In the genomic region with DNA sequence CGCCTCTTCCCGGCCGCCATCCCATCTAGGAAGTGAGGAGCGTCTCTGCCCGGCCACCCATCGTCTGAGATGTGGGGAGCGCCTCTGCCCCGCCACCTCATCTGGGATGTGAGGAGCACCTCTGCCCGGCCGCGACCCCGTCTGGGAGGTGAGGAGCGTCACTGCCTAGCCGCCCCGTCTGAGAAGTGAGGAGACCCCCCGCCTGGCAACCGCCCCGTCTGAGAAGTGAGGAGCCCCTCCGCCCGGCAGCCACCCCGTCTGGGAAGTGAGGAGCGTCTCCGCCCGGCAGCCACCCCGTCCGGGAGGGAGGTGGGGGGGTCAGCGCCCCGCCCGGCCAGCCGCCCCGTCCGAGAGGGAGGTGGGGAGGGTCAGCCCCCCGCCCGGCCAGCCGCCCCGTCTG, we compare ENCODE assay signal across 2 cellular contexts. TPM values are rescaled to one million over a fixed set of nuclear protein-coding genes. Genes with fewer than 3 reads are reported as not detected.
DNase-seq lines count a peak whose midpoint lies in the region; ATAC-seq, FAIRE-seq and TF ChIP-seq lines count a peak whose summit lies in the region.
"Not testable (repeated sequence)": the region's sequence is repeated elsewhere in the genome, so short reads cannot be mapped to it uniquely, and the experiment has no call there.

No MANE protein-coding gene starts in this region.

- peaks cover 11% of the 10 kb centered on the region for H3K36me3 Mint-ChIP-seq in glutamatergic neuron (ENCODE audit: unreplicated experiment)

- not testable (repeated sequence) for H3K9me3 ChIP-seq in K562 (replicated peaks; ENCODE audit: control insufficient read depth, insufficient read depth, low read depth, low read length)

- peak overlapping the region; percentile 85 for H3K27ac Mint-ChIP-seq in glutamatergic neuron (ENCODE audit: unreplicated experiment)

- H3K9me3 Mint-ChIP-seq in glutamatergic neuron (ENCODE audit: unreplicated experiment): not testable (repeated sequence)

- not testable (repeated sequence) for BruUV-seq in K562 (replicated peaks; lab: Mats Ljungman, UMichigan)

- intact Hi-C loops in K562 (cut with micrococcal nuclease): not testable (repeated sequence)

- CTCF ChIA-PET in K562 (lab: Yijun Ruan, JAX; ENCODE audit: low intra/inter-chr PET ratio): not testable (repeated sequence)

- FAIRE-seq in K562 (lab: Jason Lieb, UNC): not testable (repeated sequence)

- not testable (repeated sequence) for H4K20me1 ChIP-seq in K562 (replicated peaks; ENCODE audit: control insufficient read depth, insufficient read depth, low read length)

- H3K27me3 ChIP-seq in K562 (ENCODE audit: control insufficient read depth in 2 of 2, insufficient read depth in 2 of 2, low read length in 2 of 2): not testable (repeated sequence)

- peak overlapping the region; percentile 49 for H3K4me3 Mint-ChIP-seq in glutamatergic neuron (ENCODE audit: unreplicated experiment)

- not testable (repeated sequence) for DNase-seq in K562 (ENCODE audit: extremely low read depth in 1 of 4, low spot score in 3 of 4); glutamatergic neuron

- not testable (repeated sequence) for H3K27me3 Mint-ChIP-seq in glutamatergic neuron (ENCODE audit: unreplicated experiment)

- TF ChIP-seq CTCF in K562 (IDR thresholded peaks at IDR 0.05 in 2 of 3, conservative IDR thresholded peaks at IDR 0.05 in 1 of 3; ENCODE audit: insufficient read depth in 2 of 3, low read depth in 1 of 3, low read length in 3 of 3); glutamatergic neuron (IDR thresholded peaks at IDR 0.05; ENCODE audit: partially characterized antibody, unreplicated experiment): not testable (repeated sequence)

- in situ Hi-C loops in K562 (cut with MboI): not testable (repeated sequence)

- H3K36me3 ChIP-seq in K562 (ENCODE audit: control insufficient read depth, insufficient read depth, low read length): not testable (repeated sequence)

- POLR2A ChIA-PET in K562 (lab: Yijun Ruan, JAX): not testable (repeated sequence)

- H3K9ac ChIP-seq in K562 (ENCODE audit: insufficient read depth in 1 of 2, low read depth in 2 of 2, low read length in 2 of 2): not testable (repeated sequence)

- not testable (repeated sequence) for H3K4me1 Mint-ChIP-seq in glutamatergic neuron (ENCODE audit: low read depth, unreplicated experiment)

- H3K79me2 ChIP-seq in K562 (ENCODE audit: control insufficient read depth, insufficient read depth, low read length): not testable (repeated sequence)

- H3K27ac ChIP-seq in K562 (ENCODE audit: extremely low read depth, low read depth, low read length): not testable (repeated sequence)

- not testable (repeated sequence) for H3K4me3 ChIP-seq in K562

- ATAC-seq in K562: not testable (repeated sequence)

- not testable (repeated sequence) for TF ChIP-seq POLR2A in K562 (conservative IDR thresholded peaks at IDR 0.05)

- not testable (repeated sequence) for H2AFZ ChIP-seq in K562 (ENCODE audit: low read depth, low read length)

- 40% methylated on average over 10 of the region's 36 CpGs for WGBS in K562 (ENCODE audit: insufficient coverage, low coverage, missing lambda C conversion rate)

- not testable (repeated sequence) for TF ChIP-seq RAD21 in K562 (CRISPR knock-in tag; conservative IDR thresholded peaks at IDR 0.05 in 1 of 2, IDR thresholded peaks at IDR 0.05 in 1 of 2)

- H3K4me1 ChIP-seq in K562 (replicated peaks in 1 of 2; ENCODE audit: control insufficient read depth in 2 of 2, insufficient read depth in 2 of 2, low read length in 2 of 2): peaks cover 10 to 24% of the 10 kb centered on the region in 2 experiments; a peak in 4 of 5 replicates

- not testable (repeated sequence) for H3K9me1 ChIP-seq in K562 (ENCODE audit: control insufficient read depth, insufficient read depth, low read length)

- TF ChIP-seq EP300 in K562 (IDR thresholded peaks at IDR 0.05; ENCODE audit: low read length): not testable (repeated sequence)

- H3K4me2 ChIP-seq in K562 (ENCODE audit: insufficient read depth, low read length): not testable (repeated sequence)

TF ChIP-seq in K562, 482 proteins besides CTCF, POLR2A, EP300 and RAD21:
- TF ChIP-seq, protein P1, sequence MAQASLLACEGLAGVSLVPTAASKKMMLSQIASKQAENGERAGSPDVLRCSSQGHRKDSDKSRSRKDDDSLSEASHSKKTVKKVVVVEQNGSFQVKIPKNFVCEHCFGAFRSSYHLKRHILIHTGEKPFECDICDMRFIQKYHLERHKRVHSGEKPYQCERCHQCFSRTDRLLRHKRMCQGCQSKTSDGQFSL (CRISPR knock-in tag; IDR thresholded peaks at IDR 0.05): 0 out of 2 replicates have a peak, but pooled peaks have one; percentile 38
- TF ChIP-seq, protein P1 (tag; IDR thresholded peaks at IDR 0.05): not testable (repeated sequence)

RNA-seq across cellular contexts. Expression of a gene that starts 59.7 kb away (rescaled TPM):
- 22.1 and 27.2 TPM in 2 replicates for total RNA-seq in K562 (2011; cell fraction: chromatin; rRNA removed; ENCODE audit: low replicate concordance)
- total RNA-seq in K562 (2011; cell fraction: nucleolus; rRNA removed): 17.0 and 20.7 TPM in 2 replicates
- total RNA-seq in K562 (2011; cell fraction: nucleoplasm; rRNA removed): 21.3 and 21.4 TPM in 2 replicates
- total RNA-seq in K562 (2014; rRNA removed) (3.4 and 3.5 TPM in 2 replicates), K562 (2014; rRNA removed; fragmentation: Illumina TruSeq; extraction: Trizol) (2.8 and 3.4 TPM in 2 replicates), K562 (2015; rRNA removed; fragmentation: Illumina TruSeq; extraction: Trizol) (3.4 and 3.5 TPM in 2 replicates), K562 (2021) (3.9 and 4.3 TPM in 2 replicates), glutamatergic neuron (ENCODE audit: unreplicated experiment) (1.6 TPM)
- polyA plus RNA-seq in K562 (2011; rRNA removed) (2.3 and 2.7 TPM in 2 replicates), K562 (2014; fragmentation: Illumina TruSeq; extraction: Trizol) (2.3 and 3.4 TPM in 2 replicates), K562 (2014; fragmentation: Nextera tagmentation; extraction: Ambion mirVana) (1 to 10 TPM; 2.1 to 3.5 TPM), K562 (2014; rRNA removed) (4.8 and 7.5 TPM in 2 replicates)
- polyA plus RNA-seq in K562 (2011; cell fraction: cytosol; rRNA removed): 2.6 and 3.1 TPM in 2 replicates
- polyA plus RNA-seq in K562 (2011; cell fraction: nucleus; rRNA removed): 6.1 and 8.3 TPM in 2 replicates
- 3.4 and 6.0 TPM in 2 replicates for polyA plus RNA-seq in K562 (2012)
- 5.8 and 6.1 TPM in 2 replicates for polyA minus RNA-seq in K562 (2011; rRNA and poly(A)+ RNA removed)
- 0.48 and 1.8 TPM in 2 replicates for polyA minus RNA-seq in K562 (2011; cell fraction: cytosol; rRNA and poly(A)+ RNA removed)
- polyA minus RNA-seq in K562 (2011; cell fraction: nucleus; rRNA and poly(A)+ RNA removed): 15.4 and 18.3 TPM in 2 replicates
